23 cellular contexts compared by ENCODE assay signal in the genomic region with DNA sequence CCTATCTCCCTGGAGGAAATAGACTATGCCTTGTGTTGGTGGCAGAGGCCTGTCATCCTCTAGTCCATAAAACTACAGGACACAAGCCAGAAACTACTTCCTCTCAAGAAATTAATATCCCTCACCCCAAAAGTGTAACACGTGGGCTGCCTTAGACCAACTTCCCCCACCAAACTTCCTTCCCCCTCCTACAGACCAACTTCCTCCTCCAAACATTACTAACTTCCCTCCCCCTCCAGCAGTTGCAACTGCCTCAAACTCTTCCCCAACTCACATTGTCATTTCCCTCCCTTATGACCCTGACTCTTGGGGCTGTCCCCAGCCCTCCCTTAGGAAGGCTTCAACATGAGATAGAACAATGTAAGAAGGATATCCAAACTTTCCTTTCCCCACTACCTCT. TPM values are rescaled to one million over a fixed set of nuclear protein-coding genes. Genes with fewer than 3 reads are reported as not detected.
A peak's percentile ranks its signal among the peaks of the same experiment; 100 is the strongest.
DNase-seq lines count a peak whose midpoint lies in the region; ATAC-seq, FAIRE-seq and TF ChIP-seq lines count a peak whose summit lies in the region.
"Had no signal": no experiment of that assay in that cellular context is flagged by ENCODE, and none has a peak within 500 bp of the region (broad histone marks: within the 10 kb centered on the region; RNA-seq: fewer than 3 reads in every experiment).

No MANE protein-coding gene starts in this region.

- dilution Hi-C loops in mammary epithelial cell (cut with HindIII; ENCODE audit: low sequenced_read_pairs), result no loop called here

- no peaks in the 10 kb centered on the region for H4K20me1 ChIP-seq in HepG2 (ENCODE audit: insufficient read depth, low read length)
- no peaks in the 10 kb centered on the region for H4K20me1 ChIP-seq in hepatocyte (ENCODE audit: insufficient read depth, poor library complexity, severe bottlenecking)
- H4K20me1 ChIP-seq in mammary epithelial cell (ENCODE audit: insufficient read depth, low read length), result no peaks in the 10 kb centered on the region

- BruUV-seq in HepG2 (replicated peaks; lab: Mats Ljungman, UMichigan), result no TSS peak
- no TSS peak for BruUV-seq in mammary epithelial cell (replicated peaks; lab: Mats Ljungman, UMichigan)

- H3K9ac ChIP-seq in liver (ENCODE audit: low read depth in 1 of 2, low read length in 2 of 2) (no peak overlapping the region), HepG2 (ENCODE audit: insufficient read depth, low read depth, low read length) (no peak overlapping the region), mammary epithelial cell (ENCODE audit: insufficient read depth, low read length) (no peak overlapping the region)

- intact Hi-C loops in HepG2 (cut with micrococcal nuclease; ENCODE audit: unreplicated experiment), result no loop called here
- intact Hi-C loops in lower lobe of right lung (cut with DNase I), result no loop called here
- intact Hi-C loops in mammary epithelial cell (cut with micrococcal nuclease), result no loop called here

- CTCF ChIA-PET in HepG2 (lab: Yijun Ruan, JAX; ENCODE audit: low intra/inter-chr PET ratio, low total read pairs) (no interaction called here), mammary epithelial cell (lab: Charles Lee; ENCODE audit: low non-redundant PET) (no interaction called here)

- H3K27ac ChIP-seq in liver (ENCODE audit: low read depth in 1 of 2, low read length in 2 of 2) (no peak overlapping the region), HepG2 (ENCODE audit: extremely low read length, insufficient read depth, low read length) (no peak overlapping the region), lower lobe of right lung (no peak overlapping the region), hepatocyte (no peak overlapping the region), mammary epithelial cell (ENCODE audit: insufficient read depth, low read depth, low read length) (no peak overlapping the region)
- H3K27ac ChIP-seq: cardiac muscle cell, prostate gland, stomach had no signal

- FAIRE-seq in HepG2 (lab: Jason Lieb, UNC), result no peak
- FAIRE-seq: A204.1, urothelium cell line had no signal

- TF ChIP-seq CTCF in liver (IDR thresholded peaks at IDR 0.05; ENCODE audit: low read depth, low read length, missing input control) (no peak), HepG2 (CRISPR knock-in tag; IDR thresholded peaks at IDR 0.05) (no peak), lower lobe of right lung (IDR thresholded peaks at IDR 0.05) (no peak), hepatocyte (IDR thresholded peaks at IDR 0.05; ENCODE audit: poor library complexity) (no peak), mammary epithelial cell (conservative IDR thresholded peaks at IDR 0.05 in 1 of 2, IDR thresholded peaks at IDR 0.05 in 1 of 2; ENCODE audit: extremely low read depth in 1 of 2, insufficient read depth in 1 of 2, low read depth in 1 of 2, low read length in 2 of 2) (no peak)

- no peaks in the 10 kb centered on the region for H3K9me3 ChIP-seq in liver (ENCODE audit: control insufficient read depth in 4 of 4, low read length in 3 of 4)
- no peaks in the 10 kb centered on the region for H3K9me3 ChIP-seq in HepG2 (ENCODE audit: low read length)
- no peaks in the 10 kb centered on the region for H3K9me3 ChIP-seq in lower lobe of right lung
- no peaks in the 10 kb centered on the region for H3K9me3 ChIP-seq in hepatocyte (ENCODE audit: low read depth)
- H3K9me3 ChIP-seq in mammary epithelial cell (replicated peaks; ENCODE audit: insufficient read depth, low read length), result peaks cover 8% of the 10 kb centered on the region
- H3K9me3 ChIP-seq: prostate gland had no signal

- POLR2A ChIA-PET in HepG2 (lab: Yijun Ruan, JAX), result no interaction called here

- ATAC-seq in HepG2, result no peak
- peak; percentile 79 to 89 for ATAC-seq in lower lobe of right lung
- ATAC-seq: activated CD8-positive, alpha-beta T cell treated with anti-CD3 and anti-CD28 coated beads for 36 hours; SK-N-SH treated with all-trans-retinoic acid at 6 μM for 48 hours had no signal

- H3K4me2 ChIP-seq in HepG2 (ENCODE audit: low read depth, low read length) (no peak overlapping the region), hepatocyte (no peak overlapping the region), mammary epithelial cell (ENCODE audit: insufficient read depth, low read depth, low read length) (no peak overlapping the region)

- DNase-seq in HepG2 (ENCODE audit: low spot score) (no peak), UCSD-AML1 (lab: John Stamatoyannopoulos, UW; ENCODE audit: unreplicated experiment) (peak; percentile 70), lower lobe of right lung (peak; percentile 51), mesenteric fat pad (ENCODE audit: low spot score) (no peak), hepatocyte (ENCODE audit: low spot score) (no peak), NCI-H146 (lab: John Stamatoyannopoulos, UW) (no peak), mammary epithelial cell (no peak)
- DNase-seq: activated CD8-positive, alpha-beta T cell treated with anti-CD3 and anti-CD28 coated beads for 36 hours; activated naive CD8-positive, alpha-beta T cell treated with anti-CD3 and anti-CD28 coated beads for 36 hours; activated T-cell treated with anti-CD3 and anti-CD28 coated beads, Interleukin-2, amount 50 U/mL, for 48 hours; CD4-positive, alpha-beta memory T cell; effector CD8-positive, alpha-beta T cell; left cardiac atrium; naive B cell; NCI-H1694; NCI-H446 treated with DMSO at 0.1 percent for 48 hours; stomach had no signal

- H3K9me2 ChIP-seq in hepatocyte (replicated peaks; ENCODE audit: insufficient read depth), result no peaks in the 10 kb centered on the region

- peaks cover 0 to 1% (median 0%) of the 10 kb centered on the region in 4 donors for H3K4me1 ChIP-seq in liver (ENCODE audit: control insufficient read depth in 4 of 4, insufficient read depth in 4 of 4, low read length in 3 of 4)
- H3K4me1 ChIP-seq in HepG2 (ENCODE audit: insufficient read depth, low read length), result no peaks in the 10 kb centered on the region
- peaks cover 13% of the 10 kb centered on the region for H3K4me1 ChIP-seq in lower lobe of right lung
- H3K4me1 ChIP-seq in hepatocyte (ENCODE audit: insufficient read depth), result peaks cover 16% of the 10 kb centered on the region
- peaks cover 7% of the 10 kb centered on the region for H3K4me1 ChIP-seq in mammary epithelial cell (ENCODE audit: insufficient read depth, low read length)
- H3K4me1 ChIP-seq: prostate gland had no signal

- no peak for TF ChIP-seq EP300 in HepG2 (IDR thresholded peaks at IDR 0.05; ENCODE audit: low read depth in 2 of 2, low read length in 2 of 2)
- TF ChIP-seq EP300 in HepG2 (CRISPR knock-in tag; IDR thresholded peaks at IDR 0.05; ENCODE audit: borderline replicate concordance), result no peak

- no peak overlapping the region for H3K4me3 ChIP-seq in liver (ENCODE audit: low read depth in 1 of 3, low read length in 3 of 3)
- no peak overlapping the region for H3K4me3 ChIP-seq in HepG2 (replicated peaks in 1 of 3; ENCODE audit: insufficient read depth in 1 of 3, low read depth in 2 of 3, low read length in 3 of 3)
- no peak overlapping the region for H3K4me3 ChIP-seq in lower lobe of right lung
- H3K4me3 ChIP-seq in hepatocyte, result no peak overlapping the region
- H3K4me3 ChIP-seq in mammary epithelial cell (replicated peaks in 1 of 3; ENCODE audit: insufficient read depth in 1 of 3, low read depth in 2 of 3, low read length in 3 of 3), result no peak overlapping the region
- H3K4me3 ChIP-seq: cardiac muscle cell, prostate gland, stomach had no signal

- H3K27me3 ChIP-seq in liver (ENCODE audit: control insufficient read depth in 4 of 4, insufficient read depth in 4 of 4, low read length in 3 of 4) (no peaks in the 10 kb centered on the region), HepG2 (ENCODE audit: control insufficient read depth in 1 of 2, insufficient read depth in 2 of 2, low read length in 2 of 2) (no peaks in the 10 kb centered on the region; a peak in 1 of 5 replicates), lower lobe of right lung (ENCODE audit: low read depth) (no peaks in the 10 kb centered on the region), hepatocyte (no peaks in the 10 kb centered on the region), mammary epithelial cell (ENCODE audit: insufficient read depth, low read length) (no peaks in the 10 kb centered on the region)
- H3K27me3 ChIP-seq: cardiac muscle cell, stomach had no signal

- in situ Hi-C loops in HepG2 (cut with HindIII; ENCODE audit: extremely low pct_ligation_motif_present, low pct_unique_long_range_greater_than_20kb), result no loop called here
- in situ Hi-C loops in mammary epithelial cell (cut with MboI; ENCODE audit: low sequenced_read_pairs in 2 of 2), result no loop called here

- no peaks in the 10 kb centered on the region for H3K79me2 ChIP-seq in HepG2 (ENCODE audit: insufficient read depth, low read length)
- no peaks in the 10 kb centered on the region for H3K79me2 ChIP-seq in hepatocyte
- H3K79me2 ChIP-seq in mammary epithelial cell (ENCODE audit: insufficient read depth, low read length), result no peaks in the 10 kb centered on the region

- WGBS in liver, result 38% methylated on average over 1 of the region's 1 CpG
- 0% methylated on average over 1 of the region's 1 CpG for WGBS in HepG2 (ENCODE audit: low lambda C conversion rate)
- 87% methylated on average over 1 of the region's 1 CpG for WGBS in hepatocyte (ENCODE audit: low lambda C conversion rate, missing lambda C conversion rate)
- WGBS in mammary epithelial cell (ENCODE audit: low coverage, missing lambda C conversion rate), result 67% methylated on average over 1 of the region's 1 CpG

- no peaks in the 10 kb centered on the region for H3K36me3 ChIP-seq in liver (ENCODE audit: control insufficient read depth in 4 of 4, insufficient read depth in 3 of 4, low read depth in 1 of 4, low read length in 3 of 4)
- no peaks in the 10 kb centered on the region for H3K36me3 ChIP-seq in HepG2 (replicated peaks in 1 of 2; ENCODE audit: control insufficient read depth in 1 of 2, insufficient read depth in 2 of 2, low read length in 2 of 2)
- H3K36me3 ChIP-seq in lower lobe of right lung, result no peaks in the 10 kb centered on the region
- H3K36me3 ChIP-seq in hepatocyte (replicated peaks; ENCODE audit: insufficient read depth, low read depth), result no peaks in the 10 kb centered on the region
- no peaks in the 10 kb centered on the region for H3K36me3 ChIP-seq in mammary epithelial cell (ENCODE audit: insufficient read depth, low read length)
- H3K36me3 ChIP-seq: cardiac muscle cell, prostate gland, stomach had no signal

- TF ChIP-seq POLR2A in HepG2 (IDR thresholded peaks at IDR 0.05; ENCODE audit: insufficient read depth in 1 of 2, low read depth in 2 of 2, low read length in 2 of 2), result no peak

- TF ChIP-seq RAD21 in liver (IDR thresholded peaks at IDR 0.05), result no peak
- no peak for TF ChIP-seq RAD21 in HepG2 (CRISPR knock-in tag; IDR thresholded peaks at IDR 0.05)

- H2AFZ ChIP-seq in HepG2 (ENCODE audit: low read length) (no peak overlapping the region), hepatocyte (no peak overlapping the region), mammary epithelial cell (ENCODE audit: low read depth, low read length) (no peak overlapping the region)

RNA-seq across cellular contexts. Expression of gene OR52K2, which starts 6.3 kb away (rescaled TPM):
- total RNA-seq in liver, result not detected
- polyA plus RNA-seq in liver, result under 1 TPM in 1 of 2 donors, not detected in 1; 0.15 TPM
- not detected in 2 replicates for total RNA-seq in HepG2 (2016; rRNA removed; fragmentation: Illumina TruSeq; extraction: Trizol)
- total RNA-seq in HepG2 (2016; cell fraction: cytosol; rRNA removed; fragmentation: Illumina TruSeq; extraction: Trizol; ENCODE audit: low read depth), result not detected in 2 replicates
- total RNA-seq in HepG2 (2016; cell fraction: insoluble cytoplasmic fraction; rRNA removed; fragmentation: Illumina TruSeq; extraction: Trizol), result not detected in 2 replicates
- not detected in 2 replicates for total RNA-seq in HepG2 (2016; cell fraction: membrane; rRNA removed; fragmentation: Illumina TruSeq; extraction: Trizol)
- not detected in 2 replicates for total RNA-seq in HepG2 (2016; cell fraction: nucleus; rRNA removed; fragmentation: Illumina TruSeq; extraction: Trizol)
- polyA plus RNA-seq in HepG2 (2011; rRNA removed), result not detected in 2 replicates
- polyA plus RNA-seq in HepG2 (2011; cell fraction: cytosol; rRNA removed), result not detected in 2 replicates
- polyA plus RNA-seq in HepG2 (2011; cell fraction: nucleus; rRNA removed), result not detected in 2 replicates
- not detected in 2 replicates for polyA plus RNA-seq in HepG2 (2012)
- polyA plus RNA-seq in HepG2 (2016; cell fraction: cytosol; fragmentation: Illumina TruSeq; extraction: Trizol; ENCODE audit: low read depth), result not detected in 2 replicates
- polyA plus RNA-seq in HepG2 (2016; cell fraction: insoluble cytoplasmic fraction; fragmentation: Illumina TruSeq; extraction: Trizol; ENCODE audit: low read depth), result not detected in 2 replicates
- polyA plus RNA-seq in HepG2 (2016; cell fraction: membrane; fragmentation: Illumina TruSeq; extraction: Trizol; ENCODE audit: low read depth), result not detected in 2 replicates
- not detected in 2 replicates for polyA plus RNA-seq in HepG2 (2016; cell fraction: nucleus; fragmentation: Illumina TruSeq; extraction: Trizol; ENCODE audit: insufficient read depth, low read depth)
- not detected in 2 replicates for polyA minus RNA-seq in HepG2 (2011; rRNA and poly(A)+ RNA removed; ENCODE audit: low replicate concordance)
- not detected in 2 replicates for polyA minus RNA-seq in HepG2 (2011; cell fraction: cytosol; rRNA and poly(A)+ RNA removed)
- not detected in 2 replicates for polyA minus RNA-seq in HepG2 (2011; cell fraction: nucleus; rRNA and poly(A)+ RNA removed)
- total RNA-seq in lower lobe of right lung, result 0.47 TPM
- not detected for total RNA-seq in mesenteric fat pad
- total RNA-seq in hepatocyte, result not detected in 2 replicates
- polyA plus RNA-seq in hepatocyte, result not detected in 2 replicates
- total RNA-seq in mammary epithelial cell, result not detected
- polyA plus RNA-seq in mammary epithelial cell, result not detected
- not detected for polyA minus RNA-seq in mammary epithelial cell
- total RNA-seq: activated CD8-positive, alpha-beta T cell treated with anti-CD3 and anti-CD28 coated beads for 36 hours; activated naive CD8-positive, alpha-beta T cell treated with anti-CD3 and anti-CD28 coated beads for 36 hours; cardiac muscle cell; CD4-positive, alpha-beta memory T cell; left cardiac atrium; prostate gland; stomach had no signal
- polyA plus RNA-seq: cardiac muscle cell; CD4-positive, alpha-beta memory T cell; stomach had no signal

RNA-seq across cellular contexts. Expression of gene OR52K1, which starts 27.0 kb away (rescaled TPM):
- under 1 TPM in 1 of 2 donors, not detected in 1; under 0.01 TPM for total RNA-seq in liver
- polyA plus RNA-seq in liver, result not detected
- total RNA-seq in HepG2 (2016; rRNA removed; fragmentation: Illumina TruSeq; extraction: Trizol), result not detected in 2 replicates
- total RNA-seq in HepG2 (2016; cell fraction: cytosol; rRNA removed; fragmentation: Illumina TruSeq; extraction: Trizol; ENCODE audit: low read depth), result not detected in 2 replicates
- not detected in 2 replicates for total RNA-seq in HepG2 (2016; cell fraction: insoluble cytoplasmic fraction; rRNA removed; fragmentation: Illumina TruSeq; extraction: Trizol)
- not detected in 2 replicates for total RNA-seq in HepG2 (2016; cell fraction: membrane; rRNA removed; fragmentation: Illumina TruSeq; extraction: Trizol)
- total RNA-seq in HepG2 (2016; cell fraction: nucleus; rRNA removed; fragmentation: Illumina TruSeq; extraction: Trizol), result not detected in 2 replicates
- polyA plus RNA-seq in HepG2 (2011; rRNA removed), result not detected in 2 replicates
- polyA plus RNA-seq in HepG2 (2011; cell fraction: cytosol; rRNA removed), result not detected in 2 replicates
- not detected in 2 replicates for polyA plus RNA-seq in HepG2 (2011; cell fraction: nucleus; rRNA removed)
- polyA plus RNA-seq in HepG2 (2012), result not detected in 2 replicates
- polyA plus RNA-seq in HepG2 (2016; cell fraction: cytosol; fragmentation: Illumina TruSeq; extraction: Trizol; ENCODE audit: low read depth), result not detected in 2 replicates
- polyA plus RNA-seq in HepG2 (2016; cell fraction: insoluble cytoplasmic fraction; fragmentation: Illumina TruSeq; extraction: Trizol; ENCODE audit: low read depth), result not detected in 2 replicates
- not detected in 2 replicates for polyA plus RNA-seq in HepG2 (2016; cell fraction: membrane; fragmentation: Illumina TruSeq; extraction: Trizol; ENCODE audit: low read depth)
- not detected in 2 replicates for polyA plus RNA-seq in HepG2 (2016; cell fraction: nucleus; fragmentation: Illumina TruSeq; extraction: Trizol; ENCODE audit: insufficient read depth, low read depth)
- not detected in 2 replicates for polyA minus RNA-seq in HepG2 (2011; rRNA and poly(A)+ RNA removed; ENCODE audit: low replicate concordance)
- not detected in 2 replicates for polyA minus RNA-seq in HepG2 (2011; cell fraction: cytosol; rRNA and poly(A)+ RNA removed)
- polyA minus RNA-seq in HepG2 (2011; cell fraction: nucleus; rRNA and poly(A)+ RNA removed), result not detected in 2 replicates
- 0.27 TPM for total RNA-seq in lower lobe of right lung
- total RNA-seq in mesenteric fat pad, result not detected
- 0.04 and 0.07 TPM in 2 replicates for total RNA-seq in hepatocyte
- not detected in 2 replicates for polyA plus RNA-seq in hepatocyte
- not detected for total RNA-seq in mammary epithelial cell
- not detected for polyA plus RNA-seq in mammary epithelial cell
- not detected for polyA minus RNA-seq in mammary epithelial cell
- total RNA-seq: activated CD8-positive, alpha-beta T cell treated with anti-CD3 and anti-CD28 coated beads for 36 hours; activated naive CD8-positive, alpha-beta T cell treated with anti-CD3 and anti-CD28 coated beads for 36 hours; cardiac muscle cell; CD4-positive, alpha-beta memory T cell; left cardiac atrium; prostate gland; stomach had no signal
- polyA plus RNA-seq: cardiac muscle cell, stomach had no signal

Comparison
In these comparisons a context has a peak if more than half of its experiments do, and no peak if none do; other contexts are left out.
1. DNase-seq: peak in UCSD-AML1 (single experiment) and lower lobe of right lung (single experiment); none in HepG2 (single experiment), mesenteric fat pad (single experiment), hepatocyte (single experiment), NCI-H146 (single experiment) and mammary epithelial cell (single experiment).